28 cellular contexts compared by ENCODE assay signal in genomic region chr5:172710695-172711094, GRCh38.
"Had no signal": no experiment of that assay in that cellular context is flagged by ENCODE, and none has a peak within 500 bp of the region (broad histone marks: within the 10 kb centered on the region; RNA-seq: fewer than 3 reads in every experiment).

No MANE protein-coding gene starts in this region.

- H3K27ac ChIP-seq: dorsolateral prefrontal cortex, esophagus muscularis mucosa, foreskin keratinocyte, heart right ventricle, lower lobe of right lung, prostate gland, right atrium auricular region, testis, tibial artery had no signal

- ATAC-seq: foreskin keratinocyte; heart right ventricle; left ventricle myocardium superior; lower lobe of right lung; naive thymus-derived CD8-positive, alpha-beta T cell; sciatic nerve; stimulated activated memory B cell treated with anti-CD40 and anti-IgM and Interleukin-4, amounts not matched to agents 10 μg/mL and 1 μg/mL and 100 μg/mL, for 72 hours; stimulated activated naive CD8-positive, alpha-beta T cell treated with anti-CD3 and anti-CD28 coated beads, Interleukin-15, Interleukin-2, amounts not matched to agents 100 U/mL and 50 U/mL, for 24 hours had no signal

- H3K9me3 Mint-ChIP-seq: endodermal cell; immature natural killer cell; naive thymus-derived CD8-positive, alpha-beta T cell; nephron progenitor cell; stimulated activated memory B cell treated with anti-CD40 and anti-IgM and Interleukin-4, amounts not matched to agents 10 μg/mL and 1 μg/mL and 100 μg/mL, for 72 hours; type B pancreatic cell had no signal

- H3K4me1 ChIP-seq: foreskin keratinocyte, prostate gland had no signal

- H3K27me3 ChIP-seq: dorsolateral prefrontal cortex, right atrium auricular region, testis had no signal

- H3K27ac Mint-ChIP-seq: endodermal cell; immature natural killer cell; naive thymus-derived CD8-positive, alpha-beta T cell; nephron progenitor cell; stimulated activated memory B cell treated with anti-CD40 and anti-IgM and Interleukin-4, amounts not matched to agents 10 μg/mL and 1 μg/mL and 100 μg/mL, for 72 hours; type B pancreatic cell had no signal

- H3K4me3 Mint-ChIP-seq: endodermal cell; immature natural killer cell; naive thymus-derived CD8-positive, alpha-beta T cell; nephron progenitor cell; stimulated activated memory B cell treated with anti-CD40 and anti-IgM and Interleukin-4, amounts not matched to agents 10 μg/mL and 1 μg/mL and 100 μg/mL, for 72 hours; type B pancreatic cell had no signal

- H3K36me3 ChIP-seq: esophagus muscularis mucosa, heart right ventricle, lower lobe of right lung, prostate gland, right atrium auricular region, tibial artery had no signal

- H3K4me3 ChIP-seq: dorsolateral prefrontal cortex, esophagus muscularis mucosa, heart right ventricle, lower lobe of right lung, prostate gland, right atrium auricular region, smooth muscle cell, testis, tibial artery had no signal

- H3K4me1 Mint-ChIP-seq: immature natural killer cell had no signal

- H3K36me3 Mint-ChIP-seq: immature natural killer cell; naive thymus-derived CD8-positive, alpha-beta T cell; stimulated activated memory B cell treated with anti-CD40 and anti-IgM and Interleukin-4, amounts not matched to agents 10 μg/mL and 1 μg/mL and 100 μg/mL, for 72 hours; type B pancreatic cell had no signal

- DNase-seq: dorsolateral prefrontal cortex; effector CD4-positive, alpha-beta T cell; endodermal cell; foreskin keratinocyte; glutamatergic neuron; heart right ventricle; hypothalamus; immature natural killer cell; islet precursor cell; kidney glomerular epithelial cell; left ventricle myocardium superior; lower lobe of right lung; nephron progenitor cell; nucleus accumbens; stimulated activated CD4-positive, alpha-beta T cell treated with anti-CD3 and anti-CD28 coated beads, Interleukin-2, amount 100 ng/mL, for 24 hours; stimulated activated CD4-positive, alpha-beta T cell treated with anti-CD3 and anti-CD28 coated beads, Interleukin-4, amount 100 ng/mL, for 24 hours; stimulated activated naive CD8-positive, alpha-beta T cell treated with anti-CD3 and anti-CD28 coated beads, Interleukin-15, Interleukin-2, amounts not matched to agents 100 U/mL and 50 U/mL, for 24 hours; substantia nigra; testis; tibial artery had no signal

- H3K9me3 ChIP-seq: esophagus muscularis mucosa, heart right ventricle, lower lobe of right lung, prostate gland, right atrium auricular region, testis, tibial artery had no signal
